ENCODE assay signal across 8 cellular contexts in the genomic region with DNA sequence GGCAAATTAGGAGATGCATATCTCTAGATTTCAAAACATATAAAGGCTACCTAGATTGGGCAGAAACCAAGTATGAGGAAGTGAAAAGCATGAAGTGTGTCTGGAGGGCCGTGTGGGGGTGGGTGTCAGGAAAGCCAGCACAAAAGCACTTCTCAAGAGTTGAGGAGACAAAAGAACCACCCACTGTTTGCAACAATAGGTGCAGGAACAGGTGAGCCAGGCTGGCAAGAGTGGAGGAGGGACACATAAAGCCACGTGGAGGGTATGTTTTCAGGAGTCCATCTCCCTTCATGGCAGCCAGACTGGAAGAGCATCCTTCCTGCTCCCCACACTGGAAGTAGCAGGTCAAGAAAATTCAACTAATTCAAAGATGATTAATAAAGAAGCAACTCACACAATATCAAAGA.
DNase-seq lines count a peak whose midpoint lies in the region; ATAC-seq and TF ChIP-seq lines count a peak whose summit lies in the region.

No MANE protein-coding gene starts in this region.

- H3K9me3 ChIP-seq in neural progenitor cell (ENCODE audit: low read depth) = no peaks in the 10 kb centered on the region
- no peaks in the 10 kb centered on the region for H3K9me3 ChIP-seq in psoas muscle

- H3K36me3 ChIP-seq in neural progenitor cell = no peaks in the 10 kb centered on the region
- peaks cover 0 to 5% of the 10 kb centered on the region in 2 donors for H3K36me3 ChIP-seq in psoas muscle (ENCODE audit: insufficient read depth in 1 of 2, low read depth in 1 of 2)

- peak overlapping the region; percentile 13 for H3K4me3 ChIP-seq in neural progenitor cell
- H3K4me3 ChIP-seq in psoas muscle = no peak overlapping the region

- H3K27ac ChIP-seq in neural progenitor cell (no peak overlapping the region), psoas muscle (no peak overlapping the region)

- ATAC-seq in GM19372 (IDR thresholded peaks at IDR 0.05; ENCODE audit: low read depth, unreplicated experiment) = peak; percentile 98
- peak; percentile 78 for ATAC-seq in HG03097 (IDR thresholded peaks at IDR 0.05; ENCODE audit: low FRiP score, unreplicated experiment)
- no peak for ATAC-seq in psoas muscle
- no peak for ATAC-seq in activated naive CD8-positive, alpha-beta T cell treated with anti-CD3 and anti-CD28 coated beads, Interleukin-2, amount 50 U/mL, for 24 hours

- H3F3A ChIP-seq in neural progenitor cell (ENCODE audit: low read depth) = no peaks in the 10 kb centered on the region

- H3K4me1 ChIP-seq in neural progenitor cell (peaks cover 25% of the 10 kb centered on the region), psoas muscle (peaks cover 5% of the 10 kb centered on the region)

- no peaks in the 10 kb centered on the region for H3K9me3 Mint-ChIP-seq in neural progenitor cell
- no peaks in the 10 kb centered on the region for H3K9me3 Mint-ChIP-seq in activated naive CD8-positive, alpha-beta T cell treated with anti-CD3 and anti-CD28 coated beads, Interleukin-2, amount 50 U/mL, for 24 hours

- WGBS in psoas muscle, 3 donors = 77 to 91% (median 83%) methylated on average over 2 of the region's 2 CpGs

- H3K9ac ChIP-seq in neural progenitor cell = no peak overlapping the region

- no peak overlapping the region for H3K27ac Mint-ChIP-seq in neural progenitor cell
- no peak overlapping the region for H3K27ac Mint-ChIP-seq in activated naive CD8-positive, alpha-beta T cell treated with anti-CD3 and anti-CD28 coated beads, Interleukin-2, amount 50 U/mL, for 24 hours

- intact Hi-C loops in psoas muscle (cut with DNase I) = no loop called here

- peaks cover 11% of the 10 kb centered on the region for H3K79me2 ChIP-seq in neural progenitor cell (ENCODE audit: low read depth)

- H2AFZ ChIP-seq in neural progenitor cell (replicated peaks) = no peak overlapping the region

- H3K27me3 ChIP-seq in neural progenitor cell (no peaks in the 10 kb centered on the region), psoas muscle (ENCODE audit: insufficient read depth in 3 of 3, low read length in 2 of 3) (no peaks in the 10 kb centered on the region)

- H3K4me1 Mint-ChIP-seq in neural progenitor cell = peaks cover 7% of the 10 kb centered on the region
- peaks cover 20% of the 10 kb centered on the region for H3K4me1 Mint-ChIP-seq in activated naive CD8-positive, alpha-beta T cell treated with anti-CD3 and anti-CD28 coated beads, Interleukin-2, amount 50 U/mL, for 24 hours

- peaks cover 17% of the 10 kb centered on the region for H3K36me3 Mint-ChIP-seq in neural progenitor cell
- H3K36me3 Mint-ChIP-seq in activated naive CD8-positive, alpha-beta T cell treated with anti-CD3 and anti-CD28 coated beads, Interleukin-2, amount 50 U/mL, for 24 hours (ENCODE audit: low read depth) = peaks cover 17% of the 10 kb centered on the region

- peaks cover 7% of the 10 kb centered on the region for H4K20me1 ChIP-seq in neural progenitor cell (ENCODE audit: low read depth)

- H3K4me3 Mint-ChIP-seq in neural progenitor cell = no peak overlapping the region
- no peak overlapping the region for H3K4me3 Mint-ChIP-seq in activated naive CD8-positive, alpha-beta T cell treated with anti-CD3 and anti-CD28 coated beads, Interleukin-2, amount 50 U/mL, for 24 hours

- peak; percentile 27 for DNase-seq in NCI-H2196 treated with DMSO at 0.1 percent for 48 hours (lab: John Stamatoyannopoulos, UW; ENCODE audit: unreplicated experiment)
- peak; percentile 69 for DNase-seq in neural progenitor cell (ENCODE audit: low spot score)
- no peak for DNase-seq in effector CD8-positive, alpha-beta T cell (lab: John Stamatoyannopoulos, UW)
- no peak for DNase-seq in C1 segment of cervical spinal cord (lab: John Stamatoyannopoulos, UW)
- DNase-seq in psoas muscle = no peak
- no peak for DNase-seq in activated naive CD8-positive, alpha-beta T cell treated with anti-CD3 and anti-CD28 coated beads, Interleukin-2, amount 50 U/mL, for 24 hours

- TF ChIP-seq CTCF in neural progenitor cell (IDR thresholded peaks at IDR 0.05) (no peak), psoas muscle (IDR thresholded peaks at IDR 0.05) (no peak)

- peak overlapping the region; percentile 67 for H3K4me2 ChIP-seq in neural progenitor cell

- no peaks in the 10 kb centered on the region for H3K27me3 Mint-ChIP-seq in neural progenitor cell (ENCODE audit: insufficient read depth, low read depth)
- no peaks in the 10 kb centered on the region for H3K27me3 Mint-ChIP-seq in activated naive CD8-positive, alpha-beta T cell treated with anti-CD3 and anti-CD28 coated beads, Interleukin-2, amount 50 U/mL, for 24 hours

Comparison
In these comparisons a context has a peak if more than half of its experiments do, and no peak if none do; other contexts are left out.
1. ATAC-seq: peak in GM19372 (single experiment) and HG03097 (single experiment); none in psoas muscle (0 of 4) and activated naive CD8-positive, alpha-beta T cell treated with anti-CD3 and anti-CD28 coated beads, Interleukin-2, amount 50 U/mL, for 24 hours (single experiment).
2. DNase-seq: peak in NCI-H2196 treated with DMSO at 0.1 percent for 48 hours (single experiment) and neural progenitor cell (single experiment); none in effector CD8-positive, alpha-beta T cell (single experiment), C1 segment of cervical spinal cord (0 of 14), psoas muscle (0 of 2) and activated naive CD8-positive, alpha-beta T cell treated with anti-CD3 and anti-CD28 coated beads, Interleukin-2, amount 50 U/mL, for 24 hours (single experiment).